Comparison of ENCODE assay signal across 8 cellular contexts in the genomic region with DNA sequence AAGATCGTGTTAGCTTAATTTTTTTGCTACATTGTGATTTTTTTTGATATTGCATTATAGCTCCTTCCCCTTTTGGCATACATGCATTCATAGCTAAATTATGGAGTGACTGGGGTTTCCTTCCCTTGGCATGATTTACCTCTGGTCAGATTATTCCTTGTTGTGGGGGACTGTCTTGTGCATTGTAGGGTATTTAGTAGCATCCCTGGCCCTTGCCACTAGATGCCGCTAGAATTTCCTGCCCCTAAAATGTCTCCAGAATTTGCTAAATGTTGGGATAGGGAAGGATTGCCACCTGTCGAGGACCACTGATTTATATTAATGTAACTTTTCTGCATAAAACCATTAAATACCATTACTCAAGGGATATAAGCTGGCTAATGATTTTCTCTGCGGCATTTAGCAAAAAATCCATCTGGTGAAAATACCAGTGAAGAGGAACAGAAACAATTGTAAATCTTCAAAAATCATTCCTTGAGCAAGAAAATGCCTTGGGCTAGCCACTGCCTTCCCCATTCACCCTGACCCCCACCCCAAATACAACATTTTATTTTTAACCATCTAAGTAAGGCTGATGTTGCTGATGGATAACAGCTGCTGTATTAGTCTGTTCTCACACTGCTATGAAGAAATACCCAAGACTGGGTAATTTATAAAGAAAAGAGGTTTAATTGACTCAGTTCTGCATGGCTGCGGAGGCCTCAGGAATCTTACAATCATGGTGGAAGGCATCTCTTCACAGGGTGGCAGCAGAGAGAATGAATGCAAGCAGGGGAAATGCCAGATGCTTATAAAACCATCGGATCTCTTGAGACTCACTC.
A peak's percentile ranks its signal among the peaks of the same experiment; 100 is the strongest.
DNase-seq lines count a peak whose midpoint lies in the region; ATAC-seq and TF ChIP-seq lines count a peak whose summit lies in the region.

No MANE protein-coding gene starts in this region.

- no peaks in the 10 kb centered on the region for H3F3A ChIP-seq in Loucy (ENCODE audit: low read depth)

- peak overlapping the region in 1 of 4 donors; percentile 4 for H3K27ac ChIP-seq in body of pancreas
- H3K27ac ChIP-seq in lower lobe of right lung, result no peak overlapping the region

- no peak overlapping the region for H3K27ac Mint-ChIP-seq in activated naive CD4-positive, alpha-beta T cell treated with anti-CD3 and anti-CD28 coated beads, Interleukin-2, amount 10 ng/mL, durations not matched to agents 7 days and 5 days

- H3K4me3 Mint-ChIP-seq in activated T-cell treated with anti-CD3 and anti-CD28 coated beads, Interleukin-2, amount 50 U/mL, for 4 hours, result no peak overlapping the region
- H3K4me3 Mint-ChIP-seq in activated naive CD4-positive, alpha-beta T cell treated with anti-CD3 and anti-CD28 coated beads, Interleukin-2, amount 10 ng/mL, durations not matched to agents 7 days and 5 days, result no peak overlapping the region

- peak; percentile 83 for TF ChIP-seq CTCF in Loucy (conservative IDR thresholded peaks at IDR 0.05; ENCODE audit: low read length)
- peak; percentile 17 to 56 (median 44) for TF ChIP-seq CTCF in body of pancreas (IDR thresholded peaks at IDR 0.05)
- TF ChIP-seq CTCF in lower lobe of right lung (IDR thresholded peaks at IDR 0.05), result peak; percentile 53

- H3K4me1 ChIP-seq in Loucy (ENCODE audit: insufficient read depth, low read length, poor library complexity, severe bottlenecking), result peaks cover 14% of the 10 kb centered on the region
- H3K4me1 ChIP-seq in body of pancreas, result peaks cover 23% of the 10 kb centered on the region
- peaks cover 19% of the 10 kb centered on the region for H3K4me1 ChIP-seq in lower lobe of right lung

- DNase-seq in DMS 273 (lab: John Stamatoyannopoulos, UW; ENCODE audit: unreplicated experiment) (peak; percentile 58), body of pancreas (peak in 1 of 4 donors; percentile 18), lower lobe of right lung (no peak)
- DNase-seq in activated T-cell treated with anti-CD3 and anti-CD28 coated beads, Interleukin-2, amount 50 U/mL, for 4 hours, result no peak
- DNase-seq in stimulated activated CD8-positive, alpha-beta memory T cell treated with anti-CD3 and anti-CD28 coated beads, Interleukin-4, amount 100 ng/mL, for 48 hours, result no peak
- DNase-seq in activated naive CD4-positive, alpha-beta T cell treated with anti-CD3 and anti-CD28 coated beads, Interleukin-2, amount 10 ng/mL, durations not matched to agents 7 days and 5 days, result no peak

- H3K36me3 ChIP-seq in Loucy (ENCODE audit: insufficient read depth, low read length) (no peaks in the 10 kb centered on the region), body of pancreas (replicated peaks in 1 of 2; ENCODE audit: insufficient read depth in 1 of 2, low read depth in 2 of 2) (no peaks in the 10 kb centered on the region), lower lobe of right lung (no peaks in the 10 kb centered on the region)

- H3K36me3 Mint-ChIP-seq in activated T-cell treated with anti-CD3 and anti-CD28 coated beads, Interleukin-2, amount 50 U/mL, for 4 hours (ENCODE audit: insufficient read depth), result no peaks in the 10 kb centered on the region
- no peaks in the 10 kb centered on the region for H3K36me3 Mint-ChIP-seq in activated naive CD4-positive, alpha-beta T cell treated with anti-CD3 and anti-CD28 coated beads, Interleukin-2, amount 10 ng/mL, durations not matched to agents 7 days and 5 days

- no peak overlapping the region for H3K4me2 ChIP-seq in Loucy (ENCODE audit: low read depth, low read length, poor library complexity, severe bottlenecking)

- intact Hi-C loops in body of pancreas (cut with DNase I), result no loop called here
- intact Hi-C loops in lower lobe of right lung (cut with DNase I), result no loop called here

- no peaks in the 10 kb centered on the region for H3K9me2 ChIP-seq in Loucy (replicated peaks; ENCODE audit: low read depth, low read length)

- TF ChIP-seq POLR2A in body of pancreas (IDR thresholded peaks at IDR 0.05), result no peak

- H3K9me3 Mint-ChIP-seq in activated T-cell treated with anti-CD3 and anti-CD28 coated beads, Interleukin-2, amount 50 U/mL, for 4 hours, result no peaks in the 10 kb centered on the region
- peaks cover 3% of the 10 kb centered on the region for H3K9me3 Mint-ChIP-seq in activated naive CD4-positive, alpha-beta T cell treated with anti-CD3 and anti-CD28 coated beads, Interleukin-2, amount 10 ng/mL, durations not matched to agents 7 days and 5 days

- no peaks in the 10 kb centered on the region for H3K4me1 Mint-ChIP-seq in activated T-cell treated with anti-CD3 and anti-CD28 coated beads, Interleukin-2, amount 50 U/mL, for 4 hours (ENCODE audit: low read depth)
- H3K4me1 Mint-ChIP-seq in activated naive CD4-positive, alpha-beta T cell treated with anti-CD3 and anti-CD28 coated beads, Interleukin-2, amount 10 ng/mL, durations not matched to agents 7 days and 5 days, result peaks cover 31% of the 10 kb centered on the region

- CTCF ChIA-PET in activated naive CD4-positive, alpha-beta T cell treated with anti-CD3 and anti-CD28 coated beads, Interleukin-2, amount 10 ng/mL, durations not matched to agents 7 days and 5 days (lab: Charles Lee), result interaction anchor here (0.5 to 1.9 kb wide), 12 partner anchors 10 to 901 kb away, joined by 3 to 7 read pairs (median 3); no protein-coding TSS in a partner anchor

- ATAC-seq in body of pancreas (no peak), lower lobe of right lung (peak; percentile 21 to 63), HG02759 (IDR thresholded peaks at IDR 0.05; ENCODE audit: unreplicated experiment) (no peak)
- ATAC-seq in activated T-cell treated with anti-CD3 and anti-CD28 coated beads, Interleukin-2, amount 50 U/mL, for 4 hours, result no peak

- no peaks in the 10 kb centered on the region for H4K20me1 ChIP-seq in Loucy (ENCODE audit: insufficient read depth, low read length, poor library complexity, severe bottlenecking)

- no peaks in the 10 kb centered on the region for H3K79me2 ChIP-seq in Loucy (ENCODE audit: insufficient read depth, low read length)

- 57 to 58% methylated on average over 6 of the region's 6 CpGs for WGBS in body of pancreas, 2 donors

- no peaks in the 10 kb centered on the region for H3K27me3 ChIP-seq in Loucy (ENCODE audit: insufficient read depth, low read length, poor library complexity, severe bottlenecking)
- H3K27me3 ChIP-seq in body of pancreas, result no peaks in the 10 kb centered on the region
- H3K27me3 ChIP-seq in lower lobe of right lung (ENCODE audit: low read depth), result no peaks in the 10 kb centered on the region

- H3K4me3 ChIP-seq in Loucy (ENCODE audit: low read length, poor library complexity, severe bottlenecking) (no peak overlapping the region), body of pancreas (no peak overlapping the region), lower lobe of right lung (no peak overlapping the region)

- H3K9me3 ChIP-seq in Loucy (ENCODE audit: insufficient read depth, low read depth, low read length) (no peaks in the 10 kb centered on the region), body of pancreas (no peaks in the 10 kb centered on the region), lower lobe of right lung (no peaks in the 10 kb centered on the region)

- H3K9ac ChIP-seq in Loucy (ENCODE audit: low read depth, low read length, poor library complexity, severe bottlenecking), result no peak overlapping the region

- H2AFZ ChIP-seq in Loucy (ENCODE audit: low read length), result no peak overlapping the region

- no peaks in the 10 kb centered on the region for H3K27me3 Mint-ChIP-seq in activated T-cell treated with anti-CD3 and anti-CD28 coated beads, Interleukin-2, amount 50 U/mL, for 4 hours (ENCODE audit: low read depth)
- H3K27me3 Mint-ChIP-seq in activated naive CD4-positive, alpha-beta T cell treated with anti-CD3 and anti-CD28 coated beads, Interleukin-2, amount 10 ng/mL, durations not matched to agents 7 days and 5 days, result no peaks in the 10 kb centered on the region

Comparison
In these comparisons a context has a peak if more than half of its experiments do, and no peak if none do; other contexts are left out.
1. ATAC-seq: peak in lower lobe of right lung (2 of 2); none in body of pancreas (single experiment), activated T-cell treated with anti-CD3 and anti-CD28 coated beads, Interleukin-2, amount 50 U/mL, for 4 hours (0 of 2) and HG02759 (single experiment).
2. Peak in every context shown above with its lines, with median percentiles within 50 percentile points of each other: CTCF ChIP-seq.